Comparison of ENCODE assay signal across 8 cellular contexts in the genomic region with DNA sequence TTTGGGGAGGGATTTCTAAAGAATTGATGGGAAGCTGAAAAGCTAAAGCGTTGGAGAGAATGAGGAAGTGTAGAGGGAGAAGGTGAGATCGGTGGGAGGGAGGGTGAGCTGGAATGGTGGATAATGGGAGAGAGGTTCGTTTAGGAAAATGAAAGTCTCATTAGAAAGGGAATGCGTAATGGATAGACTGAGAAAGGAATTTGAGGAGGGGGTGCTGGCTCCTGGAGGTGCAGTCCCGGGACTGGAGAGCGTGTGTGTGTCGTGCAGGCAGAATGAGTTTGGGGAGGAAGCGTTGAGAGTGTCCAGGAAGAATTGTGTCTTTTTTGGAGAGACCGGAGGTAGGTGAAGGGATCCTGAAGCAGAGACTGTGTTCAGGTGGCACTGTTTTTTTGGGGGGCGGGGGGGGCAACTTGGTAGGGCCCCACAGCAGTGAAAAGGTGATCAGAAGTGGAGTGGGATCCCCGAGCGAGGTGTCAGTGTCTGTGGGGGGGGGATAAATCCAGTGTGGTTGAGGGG. TPM values are rescaled to one million over a fixed set of nuclear protein-coding genes. Genes with fewer than 3 reads are reported as not detected.
DNase-seq lines count a peak whose midpoint lies in the region; ATAC-seq lines count a peak whose summit lies in the region.

No MANE protein-coding gene starts in this region.

- no peak overlapping the region for H3K27ac ChIP-seq in iPS-20b (ENCODE audit: low read length)
- peak overlapping the region; percentile 91 for H3K27ac ChIP-seq in substantia nigra (ENCODE audit: low read depth, low read length, poor library complexity, severe bottlenecking)

- no peak for ATAC-seq in activated T-helper 17 cell treated with anti-CD3 and anti-CD28 coated beads, Interleukin-2, amount 50 U/mL, for 72 hours (replicated peaks)
- ATAC-seq in HG03565 (IDR thresholded peaks at IDR 0.05; ENCODE audit: unreplicated experiment) = no peak

- DNase-seq in NOMO-1 treated with DMSO at 0.1 percent for 48 hours (lab: John Stamatoyannopoulos, UW; ENCODE audit: unreplicated experiment) (peak; percentile 20), NOMO-1 treated with dmso at 0.1 percent for 144 hours (lab: John Stamatoyannopoulos, UW; ENCODE audit: unreplicated experiment) (no peak), substantia nigra (lab: John Stamatoyannopoulos, UW) (no peak), H4 (ENCODE audit: low spot score) (no peak), activated gamma-delta T cell treated with Interleukin-2 at 50 U/mL for 16 hours (no peak)

- H3K36me3 ChIP-seq in iPS-20b (ENCODE audit: insufficient read depth, low read depth, low read length) = no peaks in the 10 kb centered on the region

- no peaks in the 10 kb centered on the region for H3K9me3 Mint-ChIP-seq in activated T-helper 17 cell treated with anti-CD3 and anti-CD28 coated beads, Interleukin-2, amount 50 U/mL, for 72 hours

- H3K9me3 ChIP-seq in iPS-20b (ENCODE audit: insufficient read depth, low read depth, low read length) = no peaks in the 10 kb centered on the region

- H3K27me3 ChIP-seq in iPS-20b (ENCODE audit: insufficient read depth, low read length) = no peaks in the 10 kb centered on the region

- peak overlapping the region; percentile 100 for H3K4me3 Mint-ChIP-seq in activated T-helper 17 cell treated with anti-CD3 and anti-CD28 coated beads, Interleukin-2, amount 50 U/mL, for 72 hours

- peak overlapping the region; percentile 98 for H3K27ac Mint-ChIP-seq in activated T-helper 17 cell treated with anti-CD3 and anti-CD28 coated beads, Interleukin-2, amount 50 U/mL, for 72 hours

- no peaks in the 10 kb centered on the region for H3K27me3 Mint-ChIP-seq in activated T-helper 17 cell treated with anti-CD3 and anti-CD28 coated beads, Interleukin-2, amount 50 U/mL, for 72 hours

- H3K4me1 ChIP-seq in iPS-20b (ENCODE audit: insufficient read depth, low read length) = peaks cover 25% of the 10 kb centered on the region

- H3K4me3 ChIP-seq in iPS-20b (ENCODE audit: low read length) = peak overlapping the region; percentile 94

- H3K9ac ChIP-seq in iPS-20b (ENCODE audit: low read depth, low read length) = peak overlapping the region; percentile 94

- H3K36me3 Mint-ChIP-seq in activated T-helper 17 cell treated with anti-CD3 and anti-CD28 coated beads, Interleukin-2, amount 50 U/mL, for 72 hours (ENCODE audit: low read depth) = peaks cover 48% of the 10 kb centered on the region

- H3K4me1 Mint-ChIP-seq in activated T-helper 17 cell treated with anti-CD3 and anti-CD28 coated beads, Interleukin-2, amount 50 U/mL, for 72 hours = peaks cover 28% of the 10 kb centered on the region

RNA-seq across cellular contexts. Expression of a gene that starts 1.4 kb away (rescaled TPM):
- total RNA-seq in activated T-helper 17 cell treated with anti-CD3 and anti-CD28 coated beads, Interleukin-2, amount 50 U/mL, for 72 hours = 100 to 1,000 TPM; 312 to 393 TPM
- 157 and 262 TPM in 2 replicates for total RNA-seq in H4 (2014; rRNA removed; shearing (Covaris generic))

RNA-seq across cellular contexts. Expression of a gene that starts 29.9 kb away (rescaled TPM):
- 100 to 1,000 TPM; 172 to 301 TPM for total RNA-seq in activated T-helper 17 cell treated with anti-CD3 and anti-CD28 coated beads, Interleukin-2, amount 50 U/mL, for 72 hours
- 980 and 1,233 TPM in 2 replicates for total RNA-seq in H4 (2014; rRNA removed; shearing (Covaris generic))

RNA-seq across cellular contexts. Expression of a gene that starts 31.1 kb away (rescaled TPM):
- 100 to 1,000 TPM; 310 to 354 TPM for total RNA-seq in activated T-helper 17 cell treated with anti-CD3 and anti-CD28 coated beads, Interleukin-2, amount 50 U/mL, for 72 hours
- 0.29 and 3.0 TPM in 2 replicates for total RNA-seq in H4 (2014; rRNA removed; shearing (Covaris generic))

Comparison
In these comparisons a context has a peak if more than half of its experiments do, and no peak if none do; other contexts are left out.
1. RNA of a gene that starts 31.1 kb away (total RNA-seq): 310 to 354 TPM in activated T-helper 17 cell treated with anti-CD3 and anti-CD28 coated beads, Interleukin-2, amount 50 U/mL, for 72 hours; 0.29 to 3.0 TPM in H4; every median in the first group is over 10 times any median in the second.